Comparison of ENCODE assay signal across 14 cellular contexts in genomic region chr2:149611100-149611820, GRCh38. TPM values are rescaled to one million over a fixed set of nuclear protein-coding genes. Genes with fewer than 3 reads are reported as not detected.
A peak's percentile ranks its signal among the peaks of the same experiment; 100 is the strongest.
DNase-seq lines count a peak whose midpoint lies in the region; ATAC-seq and TF ChIP-seq lines count a peak whose summit lies in the region.
"Had no signal": no experiment of that assay in that cellular context is flagged by ENCODE, and none has a peak within 500 bp of the region (broad histone marks: within the 10 kb centered on the region; RNA-seq: fewer than 3 reads in every experiment).

No MANE protein-coding gene starts in this region.

- intact Hi-C loops in mammary epithelial cell (cut with micrococcal nuclease) (loop anchor here (2.0 to 5.0 kb wide), 2 partner anchors 104 to 156 kb away; no protein-coding TSS in a partner anchor), mucosa of descending colon (cut with DNase I, micrococcal nuclease) (no loop called here)

- H3K9ac ChIP-seq in mammary epithelial cell (ENCODE audit: insufficient read depth, low read length) = no peak overlapping the region
- H3K9ac ChIP-seq: parathyroid adenoma had no signal

- H3K9me3 ChIP-seq in mammary epithelial cell (replicated peaks; ENCODE audit: insufficient read depth, low read length) (no peaks in the 10 kb centered on the region), mucosa of descending colon (no peaks in the 10 kb centered on the region)
- H3K9me3 ChIP-seq: SJSA1, thoracic aorta had no signal

- dilution Hi-C loops in mammary epithelial cell (cut with HindIII; ENCODE audit: low sequenced_read_pairs) = no loop called here

- H3K4me3 Mint-ChIP-seq in nephron progenitor cell = no peak overlapping the region
- H3K4me3 Mint-ChIP-seq: activated CD4-positive, alpha-beta T cell treated with anti-CD3 and anti-CD28 coated beads, Interleukin-2, amount 10 ng/mL, durations not matched to agents 24 days and 14 days; activated naive CD4-positive, alpha-beta T cell treated with anti-CD3 and anti-CD28 coated beads, Interleukin-2, amount 50 U/mL, for 24 hours had no signal

- peaks cover 15% of the 10 kb centered on the region for H3K4me1 ChIP-seq in mammary epithelial cell (ENCODE audit: insufficient read depth, low read length)
- H3K4me1 ChIP-seq in mucosa of descending colon (ENCODE audit: low read depth) = no peaks in the 10 kb centered on the region
- H3K4me1 ChIP-seq: parathyroid adenoma had no signal

- peaks cover 9% of the 10 kb centered on the region for H3K36me3 Mint-ChIP-seq in nephron progenitor cell (ENCODE audit: low read depth)
- H3K36me3 Mint-ChIP-seq: activated naive CD4-positive, alpha-beta T cell treated with anti-CD3 and anti-CD28 coated beads, Interleukin-2, amount 50 U/mL, for 24 hours had no signal

- in situ Hi-C loops in mammary epithelial cell (cut with MboI; ENCODE audit: low sequenced_read_pairs in 2 of 2) = loop anchor here in 1 of 2 donors (25.0 kb wide), 1 partner anchor 101 kb away; no protein-coding TSS in a partner anchor

- BruUV-seq in mammary epithelial cell (replicated peaks; lab: Mats Ljungman, UMichigan) = no TSS peak

- H3K4me1 Mint-ChIP-seq in nephron progenitor cell = no peaks in the 10 kb centered on the region
- H3K4me1 Mint-ChIP-seq: activated CD4-positive, alpha-beta T cell treated with anti-CD3 and anti-CD28 coated beads, Interleukin-2, amount 10 ng/mL, durations not matched to agents 24 days and 14 days; activated naive CD4-positive, alpha-beta T cell treated with anti-CD3 and anti-CD28 coated beads, Interleukin-2, amount 50 U/mL, for 24 hours had no signal

- H3K27ac ChIP-seq in mammary epithelial cell (ENCODE audit: insufficient read depth, low read depth, low read length) = no peak overlapping the region
- H3K27ac ChIP-seq: parathyroid adenoma, SJSA1, thoracic aorta had no signal

- TF ChIP-seq CTCF in mammary epithelial cell (conservative IDR thresholded peaks at IDR 0.05 in 1 of 2, IDR thresholded peaks at IDR 0.05 in 1 of 2; ENCODE audit: extremely low read depth in 1 of 2, insufficient read depth in 1 of 2, low read depth in 1 of 2, low read length in 2 of 2) (peak in 1 of 2 donors; percentile 49), mucosa of descending colon (IDR thresholded peaks at IDR 0.05) (no peak), nephron progenitor cell (IDR thresholded peaks at IDR 0.05) (no peak)

- no peaks in the 10 kb centered on the region for H3K27me3 Mint-ChIP-seq in nephron progenitor cell (ENCODE audit: low read depth, poor library complexity)

- peak; percentile 30 for ATAC-seq in mucosa of descending colon
- no peak for ATAC-seq in HG03521 (IDR thresholded peaks at IDR 0.05; ENCODE audit: unreplicated experiment)

- H3K4me2 ChIP-seq in mammary epithelial cell (ENCODE audit: insufficient read depth, low read depth, low read length) = no peak overlapping the region

- H2AFZ ChIP-seq in mammary epithelial cell (ENCODE audit: low read depth, low read length) = peak overlapping the region; percentile 46
- H2AFZ ChIP-seq: parathyroid adenoma had no signal

- H3K27ac Mint-ChIP-seq in nephron progenitor cell = no peak overlapping the region
- H3K27ac Mint-ChIP-seq: activated CD4-positive, alpha-beta T cell treated with anti-CD3 and anti-CD28 coated beads, Interleukin-2, amount 10 ng/mL, durations not matched to agents 24 days and 14 days; activated naive CD4-positive, alpha-beta T cell treated with anti-CD3 and anti-CD28 coated beads, Interleukin-2, amount 50 U/mL, for 24 hours had no signal

- H4K20me1 ChIP-seq in mammary epithelial cell (ENCODE audit: insufficient read depth, low read length) = no peaks in the 10 kb centered on the region

- CTCF ChIA-PET in mammary epithelial cell (lab: Charles Lee; ENCODE audit: low non-redundant PET) = no interaction called here

- peak; percentile 79 for DNase-seq in DMS 273 treated with DMSO at 0.1 percent for 48 hours (lab: John Stamatoyannopoulos, UW)
- peak; percentile 30 to 72 for DNase-seq in NCI-H187 (lab: John Stamatoyannopoulos, UW)
- peak; percentile 20 for DNase-seq in mammary epithelial cell
- no peak for DNase-seq in mucosa of descending colon
- no peak for DNase-seq in T1000 (lab: John Stamatoyannopoulos, UW)
- no peak for DNase-seq in nephron progenitor cell
- no peak for DNase-seq in AML-193 (lab: John Stamatoyannopoulos, UW)
- DNase-seq: activated CD4-positive, alpha-beta T cell treated with anti-CD3 and anti-CD28 coated beads, Interleukin-2, amount 10 ng/mL, durations not matched to agents 24 days and 14 days; kidney had no signal

- 81% methylated on average over 7 of the region's 7 CpGs for WGBS in mammary epithelial cell (ENCODE audit: low coverage, missing lambda C conversion rate)

- H3K36me3 ChIP-seq in mammary epithelial cell (ENCODE audit: insufficient read depth, low read length) = no peaks in the 10 kb centered on the region
- no peaks in the 10 kb centered on the region for H3K36me3 ChIP-seq in mucosa of descending colon (ENCODE audit: low read depth)
- H3K36me3 ChIP-seq: SJSA1, thoracic aorta had no signal

- H3K27me3 ChIP-seq in mammary epithelial cell (ENCODE audit: insufficient read depth, low read length) = no peaks in the 10 kb centered on the region
- H3K27me3 ChIP-seq: SJSA1 had no signal

- H3K79me2 ChIP-seq in mammary epithelial cell (ENCODE audit: insufficient read depth, low read length) = no peaks in the 10 kb centered on the region
- H3K79me2 ChIP-seq: parathyroid adenoma had no signal

- peaks cover 14% of the 10 kb centered on the region for H3K9me3 Mint-ChIP-seq in nephron progenitor cell
- H3K9me3 Mint-ChIP-seq: activated CD4-positive, alpha-beta T cell treated with anti-CD3 and anti-CD28 coated beads, Interleukin-2, amount 10 ng/mL, durations not matched to agents 24 days and 14 days; activated naive CD4-positive, alpha-beta T cell treated with anti-CD3 and anti-CD28 coated beads, Interleukin-2, amount 50 U/mL, for 24 hours had no signal

- H3K4me3 ChIP-seq in mammary epithelial cell (replicated peaks in 1 of 3; ENCODE audit: insufficient read depth in 1 of 3, low read depth in 2 of 3, low read length in 3 of 3) = no peak overlapping the region
- no peak overlapping the region for H3K4me3 ChIP-seq in mucosa of descending colon
- H3K4me3 ChIP-seq: SJSA1, thoracic aorta had no signal

RNA-seq across cellular contexts. Expression of gene MMADHC, which starts 23.7 kb away (rescaled TPM):
- total RNA-seq in mammary epithelial cell (100 to 1,000 TPM; 116 to 141 TPM), mucosa of descending colon (10 to 100 TPM; 84.7 to 99.0 (median 88.2) TPM)
- 75.8 TPM for polyA plus RNA-seq in mammary epithelial cell
- polyA minus RNA-seq in mammary epithelial cell = 82.4 TPM

Comparison
In these comparisons a context has a peak if more than half of its experiments do, and no peak if none do; other contexts are left out.
1. DNase-seq: peak in DMS 273 treated with DMSO at 0.1 percent for 48 hours (single experiment), NCI-H187 (2 of 2) and mammary epithelial cell (single experiment); none in mucosa of descending colon (0 of 3), T1000 (single experiment), nephron progenitor cell (single experiment) and AML-193 (0 of 2).